Comparison of ENCODE assay signal across 1 cellular context in genomic region chr15:50189630-50190029, GRCh38.
TF ChIP-seq lines count a peak whose summit lies in the region.

No MANE protein-coding gene starts in this region.

TF ChIP-seq in K562, 482 proteins besides CTCF, POLR2A, EP300 and RAD21 (continued from another document):
- TF ChIP-seq, protein P1, sequence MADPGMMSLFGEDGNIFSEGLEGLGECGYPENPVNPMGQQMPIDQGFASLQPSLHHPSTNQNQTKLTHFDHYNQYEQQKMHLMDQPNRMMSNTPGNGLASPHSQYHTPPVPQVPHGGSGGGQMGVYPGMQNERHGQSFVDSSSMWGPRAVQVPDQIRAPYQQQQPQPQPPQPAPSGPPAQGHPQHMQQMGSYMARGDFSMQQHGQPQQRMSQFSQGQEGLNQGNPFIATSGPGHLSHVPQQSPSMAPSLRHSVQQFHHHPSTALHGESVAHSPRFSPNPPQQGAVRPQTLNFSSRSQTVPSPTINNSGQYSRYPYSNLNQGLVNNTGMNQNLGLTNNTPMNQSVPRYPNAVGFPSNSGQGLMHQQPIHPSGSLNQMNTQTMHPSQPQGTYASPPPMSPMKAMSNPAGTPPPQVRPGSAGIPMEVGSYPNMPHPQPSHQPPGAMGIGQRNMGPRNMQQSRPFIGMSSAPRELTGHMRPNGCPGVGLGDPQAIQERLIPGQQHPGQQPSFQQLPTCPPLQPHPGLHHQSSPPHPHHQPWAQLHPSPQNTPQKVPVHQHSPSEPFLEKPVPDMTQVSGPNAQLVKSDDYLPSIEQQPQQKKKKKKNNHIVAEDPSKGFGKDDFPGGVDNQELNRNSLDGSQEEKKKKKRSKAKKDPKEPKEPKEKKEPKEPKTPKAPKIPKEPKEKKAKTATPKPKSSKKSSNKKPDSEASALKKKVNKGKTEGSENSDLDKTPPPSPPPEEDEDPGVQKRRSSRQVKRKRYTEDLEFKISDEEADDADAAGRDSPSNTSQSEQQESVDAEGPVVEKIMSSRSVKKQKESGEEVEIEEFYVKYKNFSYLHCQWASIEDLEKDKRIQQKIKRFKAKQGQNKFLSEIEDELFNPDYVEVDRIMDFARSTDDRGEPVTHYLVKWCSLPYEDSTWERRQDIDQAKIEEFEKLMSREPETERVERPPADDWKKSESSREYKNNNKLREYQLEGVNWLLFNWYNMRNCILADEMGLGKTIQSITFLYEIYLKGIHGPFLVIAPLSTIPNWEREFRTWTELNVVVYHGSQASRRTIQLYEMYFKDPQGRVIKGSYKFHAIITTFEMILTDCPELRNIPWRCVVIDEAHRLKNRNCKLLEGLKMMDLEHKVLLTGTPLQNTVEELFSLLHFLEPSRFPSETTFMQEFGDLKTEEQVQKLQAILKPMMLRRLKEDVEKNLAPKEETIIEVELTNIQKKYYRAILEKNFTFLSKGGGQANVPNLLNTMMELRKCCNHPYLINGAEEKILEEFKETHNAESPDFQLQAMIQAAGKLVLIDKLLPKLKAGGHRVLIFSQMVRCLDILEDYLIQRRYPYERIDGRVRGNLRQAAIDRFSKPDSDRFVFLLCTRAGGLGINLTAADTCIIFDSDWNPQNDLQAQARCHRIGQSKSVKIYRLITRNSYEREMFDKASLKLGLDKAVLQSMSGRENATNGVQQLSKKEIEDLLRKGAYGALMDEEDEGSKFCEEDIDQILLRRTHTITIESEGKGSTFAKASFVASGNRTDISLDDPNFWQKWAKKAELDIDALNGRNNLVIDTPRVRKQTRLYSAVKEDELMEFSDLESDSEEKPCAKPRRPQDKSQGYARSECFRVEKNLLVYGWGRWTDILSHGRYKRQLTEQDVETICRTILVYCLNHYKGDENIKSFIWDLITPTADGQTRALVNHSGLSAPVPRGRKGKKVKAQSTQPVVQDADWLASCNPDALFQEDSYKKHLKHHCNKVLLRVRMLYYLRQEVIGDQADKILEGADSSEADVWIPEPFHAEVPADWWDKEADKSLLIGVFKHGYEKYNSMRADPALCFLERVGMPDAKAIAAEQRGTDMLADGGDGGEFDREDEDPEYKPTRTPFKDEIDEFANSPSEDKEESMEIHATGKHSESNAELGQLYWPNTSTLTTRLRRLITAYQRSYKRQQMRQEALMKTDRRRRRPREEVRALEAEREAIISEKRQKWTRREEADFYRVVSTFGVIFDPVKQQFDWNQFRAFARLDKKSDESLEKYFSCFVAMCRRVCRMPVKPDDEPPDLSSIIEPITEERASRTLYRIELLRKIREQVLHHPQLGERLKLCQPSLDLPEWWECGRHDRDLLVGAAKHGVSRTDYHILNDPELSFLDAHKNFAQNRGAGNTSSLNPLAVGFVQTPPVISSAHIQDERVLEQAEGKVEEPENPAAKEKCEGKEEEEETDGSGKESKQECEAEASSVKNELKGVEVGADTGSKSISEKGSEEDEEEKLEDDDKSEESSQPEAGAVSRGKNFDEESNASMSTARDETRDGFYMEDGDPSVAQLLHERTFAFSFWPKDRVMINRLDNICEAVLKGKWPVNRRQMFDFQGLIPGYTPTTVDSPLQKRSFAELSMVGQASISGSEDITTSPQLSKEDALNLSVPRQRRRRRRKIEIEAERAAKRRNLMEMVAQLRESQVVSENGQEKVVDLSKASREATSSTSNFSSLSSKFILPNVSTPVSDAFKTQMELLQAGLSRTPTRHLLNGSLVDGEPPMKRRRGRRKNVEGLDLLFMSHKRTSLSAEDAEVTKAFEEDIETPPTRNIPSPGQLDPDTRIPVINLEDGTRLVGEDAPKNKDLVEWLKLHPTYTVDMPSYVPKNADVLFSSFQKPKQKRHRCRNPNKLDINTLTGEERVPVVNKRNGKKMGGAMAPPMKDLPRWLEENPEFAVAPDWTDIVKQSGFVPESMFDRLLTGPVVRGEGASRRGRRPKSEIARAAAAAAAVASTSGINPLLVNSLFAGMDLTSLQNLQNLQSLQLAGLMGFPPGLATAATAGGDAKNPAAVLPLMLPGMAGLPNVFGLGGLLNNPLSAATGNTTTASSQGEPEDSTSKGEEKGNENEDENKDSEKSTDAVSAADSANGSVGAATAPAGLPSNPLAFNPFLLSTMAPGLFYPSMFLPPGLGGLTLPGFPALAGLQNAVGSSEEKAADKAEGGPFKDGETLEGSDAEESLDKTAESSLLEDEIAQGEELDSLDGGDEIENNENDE (IDR thresholded peaks at IDR 0.05; ENCODE audit: low read depth, low read length): no peak
- TF ChIP-seq SMAD2 (IDR thresholded peaks at IDR 0.05; ENCODE audit: low read depth, low read length) (no peak), ZEB2 (IDR thresholded peaks at IDR 0.05) (0 out of 2 replicates have a peak, but pooled peaks have one; percentile 24), ZNF436 (CRISPR knock-in tag; IDR thresholded peaks at IDR 0.05) (no peak), EP400 (IDR thresholded peaks at IDR 0.05) (peak; percentile 13; the same call in 1 of the 2 replicates), SMARCB1 (IDR thresholded peaks at IDR 0.05; ENCODE audit: insufficient read length, low read depth) (peak; percentile 39), YY1 (IDR thresholded peaks at IDR 0.05; ENCODE audit: borderline replicate concordance in 1 of 3, control insufficient read depth in 1 of 3, extremely low read depth in 1 of 3, insufficient read depth in 3 of 3, insufficient read length in 1 of 3, insufficient replicate concordance in 2 of 3, low read depth in 1 of 3, low read length in 2 of 3) (no peak)
TF ChIP-seq in K562: peak in this region for 19.
